ENCODE assay signal across 12 cellular contexts in genomic region chr15:82821851-82822250, GRCh38. TPM values are rescaled to one million over a fixed set of nuclear protein-coding genes. Genes with fewer than 3 reads are reported as not detected.
"Had no signal": no experiment of that assay in that cellular context is flagged by ENCODE, and none has a peak within 500 bp of the region (broad histone marks: within the 10 kb centered on the region; RNA-seq: fewer than 3 reads in every experiment).

No MANE protein-coding gene starts in this region.

RNA-seq across cellular contexts. Expression of gene FSD2, which starts 16.0 kb away (rescaled TPM):
- total RNA-seq: dermis microvascular lymphatic vessel endothelial cell; esophagus squamous epithelium; left colon; naive thymus-derived CD4-positive, alpha-beta T cell; osteoblast; progenitor cell of endocrine pancreas; right lobe of liver; smooth muscle cell; transverse colon; upper lobe of right lung; uterus had no signal
- polyA plus RNA-seq: mammary epithelial cell; naive thymus-derived CD4-positive, alpha-beta T cell; smooth muscle cell had no signal
